In the genomic region with DNA sequence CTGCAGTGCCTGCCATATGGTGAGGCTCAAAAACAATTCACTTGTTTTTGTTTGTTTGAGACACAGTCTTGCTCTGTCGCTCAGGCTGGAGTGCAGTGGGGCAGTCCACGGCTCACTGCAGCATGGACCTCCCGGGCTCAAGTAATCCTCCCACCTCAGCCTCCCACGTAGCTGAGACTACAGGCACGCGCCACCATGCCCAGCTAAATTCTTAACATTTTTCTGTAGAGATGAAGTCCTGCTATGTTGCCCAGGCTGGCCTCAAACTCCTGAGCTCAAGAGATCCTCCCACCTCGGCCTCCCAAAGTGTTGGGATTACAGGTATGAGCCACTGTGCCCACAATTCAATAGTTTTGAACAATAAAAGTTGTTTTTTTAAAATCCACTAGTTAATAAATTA, we compare ENCODE assay signal across 17 cellular contexts. TPM values are rescaled to one million over a fixed set of nuclear protein-coding genes. Genes with fewer than 3 reads are reported as not detected.
DNase-seq lines count a peak whose midpoint lies in the region; ATAC-seq and TF ChIP-seq lines count a peak whose summit lies in the region.
"Had no signal": no experiment of that assay in that cellular context is flagged by ENCODE, and none has a peak within 500 bp of the region (broad histone marks: within the 10 kb centered on the region; RNA-seq: fewer than 3 reads in every experiment).

No MANE protein-coding gene starts in this region.

- H3K4me1 ChIP-seq in GM23338 (ENCODE audit: insufficient read depth) = peaks cover 18% of the 10 kb centered on the region
- H3K4me1 ChIP-seq in spleen = peaks cover 8 to 58% (median 35%) of the 10 kb centered on the region in 6 donors

- TF ChIP-seq POLR2A in spleen (IDR thresholded peaks at IDR 0.05) = no peak

- WGBS in spleen, 5 donors = 68 to 89% (median 86%) methylated on average over 7 of the region's 7 CpGs

- H3K36me3 ChIP-seq in GM23338 (ENCODE audit: insufficient read depth) (no peaks in the 10 kb centered on the region), SK-N-MC (ENCODE audit: insufficient read depth, low read length) (peaks cover 2% of the 10 kb centered on the region), spleen (no peaks in the 10 kb centered on the region)
- H3K36me3 ChIP-seq: SJCRH30 had no signal

- H3K9me3 ChIP-seq in SK-N-MC (ENCODE audit: low read depth, low read length) (no peaks in the 10 kb centered on the region), spleen (peaks cover 0 to 5% (median 0%) of the 10 kb centered on the region in 8 donors)
- H3K9me3 ChIP-seq: SJCRH30 had no signal

- H3K9me3 Mint-ChIP-seq in GM23338 = no peaks in the 10 kb centered on the region; the same call in 2 of the 3 replicates
- H3K9me3 Mint-ChIP-seq: activated T-helper 2 cell treated with anti-CD3 and anti-CD28 coated beads, Interferon-gamma antibody, Interleukin-2, Interleukin-4, amounts not matched to agents 10 μg/mL and 5 μg/mL and 100 μg/mL, durations not matched to agents 14 hours and 24 hours and 36 hours; natural killer cell had no signal

- 0 out of 2 replicates have a peak overlapping the region, but pooled peaks have one; percentile 93 for H3K27ac ChIP-seq in GM23338 (ENCODE audit: low read depth)
- peak overlapping the region; percentile 88 for H3K27ac ChIP-seq in SK-N-MC
- peak overlapping the region in 3 of 8 donors; percentile 97 for H3K27ac ChIP-seq in spleen
- H3K27ac ChIP-seq: SJCRH30 had no signal

- DNase-seq in GM23338 (ENCODE audit: low spot score) (no peak), SK-N-MC (ENCODE audit: low read depth, low spot score) (no peak), kidney tubule cell (ENCODE audit: low spot score) (peak; percentile 25), spleen (peak; percentile 77), cerebellum (ENCODE audit: low spot score) (no peak), germinal center (ENCODE audit: low spot score) (no peak), SW 1271 (lab: John Stamatoyannopoulos, UW) (no peak)
- DNase-seq in stimulated activated CD4-positive, alpha-beta T cell treated with anti-CD3 and anti-CD28 coated beads, Interleukin-12 subunit alpha, Interleukin-12 subunit beta, amount 100 ng/mL, for 4 hours = no peak
- DNase-seq: caudate nucleus, COR-L47, endodermal cell, foreskin fibroblast, natural killer cell, NCI-H1694 treated with DMSO at 0.1 percent for 48 hours, SJCRH30 had no signal

- no peak overlapping the region; the same call in 1 of the 2 replicates for H2AFZ ChIP-seq in GM23338

- H3F3A ChIP-seq in GM23338 (replicated peaks; ENCODE audit: low read depth) = no peaks in the 10 kb centered on the region

- no peaks in the 10 kb centered on the region; the same call in 2 of the 3 replicates for H3K36me3 Mint-ChIP-seq in GM23338 (ENCODE audit: low read depth)
- H3K36me3 Mint-ChIP-seq: natural killer cell had no signal

- no peak overlapping the region for H3K4me3 ChIP-seq in GM23338
- no peak overlapping the region for H3K4me3 ChIP-seq in SK-N-MC
- no peak overlapping the region for H3K4me3 ChIP-seq in spleen

- H3K9ac ChIP-seq in SK-N-MC (ENCODE audit: insufficient read length) = no peak overlapping the region

- H3K4me1 Mint-ChIP-seq in GM23338 = peaks cover 31% of the 10 kb centered on the region

- H3K79me2 ChIP-seq in GM23338 (replicated peaks; ENCODE audit: insufficient read depth) = peaks cover 21% of the 10 kb centered on the region

- intact Hi-C loops in spleen (cut with DNase I; ENCODE audit: low total_unique reads) = loop anchor here (10.0 kb wide), 1 partner anchor 68 kb away; no protein-coding TSS in a partner anchor

- no peaks in the 10 kb centered on the region for H3K9me2 ChIP-seq in GM23338 (ENCODE audit: insufficient read depth)

- no peak overlapping the region for H3K4me3 Mint-ChIP-seq in GM23338

- TF ChIP-seq CTCF in GM23338 (conservative IDR thresholded peaks at IDR 0.05; ENCODE audit: low read depth in 2 of 2) = no peak
- no peak for TF ChIP-seq CTCF in spleen (IDR thresholded peaks at IDR 0.05 in 8 of 11, conservative IDR thresholded peaks at IDR 0.05 in 3 of 11)

- peaks cover 15% of the 10 kb centered on the region for H3K27me3 Mint-ChIP-seq in GM23338 (ENCODE audit: insufficient read depth, low read depth, poor library complexity)

- H3K27ac Mint-ChIP-seq in GM23338 = no peak overlapping the region

- H3K4me2 ChIP-seq in GM23338 = no peak overlapping the region

- ATAC-seq in GM23338 = no peak
- ATAC-seq: activated CD4-positive, CD25-positive, alpha-beta regulatory T cell treated with anti-CD3 and anti-CD28 coated beads, Interleukin-2, amount 50 U/mL, for 24 hours; natural killer cell had no signal

- H4K20me1 ChIP-seq in GM23338 (replicated peaks; ENCODE audit: insufficient read depth) = peaks cover 7% of the 10 kb centered on the region; the same call in 1 of the 2 replicates

- H3K27me3 ChIP-seq in GM23338 (ENCODE audit: insufficient read depth) (no peaks in the 10 kb centered on the region), spleen (replicated peaks in 1 of 7) (no peaks in the 10 kb centered on the region)
- H3K27me3 ChIP-seq: SJCRH30 had no signal

TF ChIP-seq in GM23338, 12 proteins besides CTCF, POLR2A, EP300 and RAD21:
- TF ChIP-seq ZNF114 (CRISPR knock-in tag; IDR thresholded peaks at IDR 0.05) (no peak), STAT1 (IDR thresholded peaks at IDR 0.05; ENCODE audit: unreplicated experiment) (no peak), JUNB (IDR thresholded peaks at IDR 0.05; ENCODE audit: unreplicated experiment) (no peak), EZH2 (IDR thresholded peaks at IDR 0.05; ENCODE audit: low read depth, unreplicated experiment) (no peak), POLR2AphosphoS5 (IDR thresholded peaks at IDR 0.05; ENCODE audit: low read depth) (no peak), ZNF331 (CRISPR knock-in tag; IDR thresholded peaks at IDR 0.05; ENCODE audit: low read depth) (no peak), EZH2phosphoT487 (IDR thresholded peaks at IDR 0.05; ENCODE audit: unreplicated experiment) (no peak), CREB1 (CRISPR knock-in tag; IDR thresholded peaks at IDR 0.05; ENCODE audit: low read depth) (no peak)
- TF ChIP-seq, protein P1, sequence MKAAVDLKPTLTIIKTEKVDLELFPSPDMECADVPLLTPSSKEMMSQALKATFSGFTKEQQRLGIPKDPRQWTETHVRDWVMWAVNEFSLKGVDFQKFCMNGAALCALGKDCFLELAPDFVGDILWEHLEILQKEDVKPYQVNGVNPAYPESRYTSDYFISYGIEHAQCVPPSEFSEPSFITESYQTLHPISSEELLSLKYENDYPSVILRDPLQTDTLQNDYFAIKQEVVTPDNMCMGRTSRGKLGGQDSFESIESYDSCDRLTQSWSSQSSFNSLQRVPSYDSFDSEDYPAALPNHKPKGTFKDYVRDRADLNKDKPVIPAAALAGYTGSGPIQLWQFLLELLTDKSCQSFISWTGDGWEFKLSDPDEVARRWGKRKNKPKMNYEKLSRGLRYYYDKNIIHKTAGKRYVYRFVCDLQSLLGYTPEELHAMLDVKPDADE (IDR thresholded peaks at IDR 0.05) = no peak
- TF ChIP-seq, protein P2, sequence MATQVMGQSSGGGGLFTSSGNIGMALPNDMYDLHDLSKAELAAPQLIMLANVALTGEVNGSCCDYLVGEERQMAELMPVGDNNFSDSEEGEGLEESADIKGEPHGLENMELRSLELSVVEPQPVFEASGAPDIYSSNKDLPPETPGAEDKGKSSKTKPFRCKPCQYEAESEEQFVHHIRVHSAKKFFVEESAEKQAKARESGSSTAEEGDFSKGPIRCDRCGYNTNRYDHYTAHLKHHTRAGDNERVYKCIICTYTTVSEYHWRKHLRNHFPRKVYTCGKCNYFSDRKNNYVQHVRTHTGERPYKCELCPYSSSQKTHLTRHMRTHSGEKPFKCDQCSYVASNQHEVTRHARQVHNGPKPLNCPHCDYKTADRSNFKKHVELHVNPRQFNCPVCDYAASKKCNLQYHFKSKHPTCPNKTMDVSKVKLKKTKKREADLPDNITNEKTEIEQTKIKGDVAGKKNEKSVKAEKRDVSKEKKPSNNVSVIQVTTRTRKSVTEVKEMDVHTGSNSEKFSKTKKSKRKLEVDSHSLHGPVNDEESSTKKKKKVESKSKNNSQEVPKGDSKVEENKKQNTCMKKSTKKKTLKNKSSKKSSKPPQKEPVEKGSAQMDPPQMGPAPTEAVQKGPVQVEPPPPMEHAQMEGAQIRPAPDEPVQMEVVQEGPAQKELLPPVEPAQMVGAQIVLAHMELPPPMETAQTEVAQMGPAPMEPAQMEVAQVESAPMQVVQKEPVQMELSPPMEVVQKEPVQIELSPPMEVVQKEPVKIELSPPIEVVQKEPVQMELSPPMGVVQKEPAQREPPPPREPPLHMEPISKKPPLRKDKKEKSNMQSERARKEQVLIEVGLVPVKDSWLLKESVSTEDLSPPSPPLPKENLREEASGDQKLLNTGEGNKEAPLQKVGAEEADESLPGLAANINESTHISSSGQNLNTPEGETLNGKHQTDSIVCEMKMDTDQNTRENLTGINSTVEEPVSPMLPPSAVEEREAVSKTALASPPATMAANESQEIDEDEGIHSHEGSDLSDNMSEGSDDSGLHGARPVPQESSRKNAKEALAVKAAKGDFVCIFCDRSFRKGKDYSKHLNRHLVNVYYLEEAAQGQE (IDR thresholded peaks at IDR 0.05; ENCODE audit: unreplicated experiment) = no peak

RNA-seq across cellular contexts. Expression of a gene that starts 1.8 kb away (rescaled TPM):
- total RNA-seq in GM23338 (2014; rRNA removed; shearing (Covaris generic)) = 78.2 and 89.5 TPM in 2 replicates
- 53.3 and 59.2 TPM in 2 replicates for polyA plus RNA-seq in GM23338 (2016; fragmentation: Nextera tagmentation; extraction: Ambion mirVana)
- 100 to 1,000 TPM in 2 of 7 donors, 10 to 100 TPM in 5; 71.2 to 119 (median 79.1) TPM for total RNA-seq in spleen
- polyA plus RNA-seq in spleen = 10 to 100 TPM; 12.0 to 26.1 (median 17.1) TPM
- total RNA-seq in cerebellum = 114 TPM

Comparison
In these comparisons a context has a peak if more than half of its experiments do, and no peak if none do; other contexts are left out.
1. DNase-seq: peak in kidney tubule cell (single experiment) and spleen (single experiment); none in GM23338 (single experiment), SK-N-MC (single experiment), cerebellum (single experiment), germinal center (single experiment), SW 1271 (0 of 2) and stimulated activated CD4-positive, alpha-beta T cell treated with anti-CD3 and anti-CD28 coated beads, Interleukin-12 subunit alpha, Interleukin-12 subunit beta, amount 100 ng/mL, for 4 hours (single experiment).